ENCODE assay signal across 8 cellular contexts in genomic region chr1:175887981-175888428, GRCh38.
DNase-seq lines count a peak whose midpoint lies in the region; ATAC-seq, FAIRE-seq and TF ChIP-seq lines count a peak whose summit lies in the region.

No MANE protein-coding gene starts in this region.

- no peaks in the 10 kb centered on the region for H3K9me3 Mint-ChIP-seq in central memory CD8-positive, alpha-beta T cell

- no peaks in the 10 kb centered on the region for H3K79me2 ChIP-seq in DOHH2 (ENCODE audit: control insufficient read depth, low read length)
- H3K79me2 ChIP-seq in keratinocyte (ENCODE audit: control insufficient read depth, insufficient read depth, low read length): no peaks in the 10 kb centered on the region

- no peak overlapping the region for H3K4me3 Mint-ChIP-seq in central memory CD8-positive, alpha-beta T cell

- peak; percentile 82 for ATAC-seq in GM19397 (IDR thresholded peaks at IDR 0.05; ENCODE audit: unreplicated experiment)
- ATAC-seq in HG03565 (IDR thresholded peaks at IDR 0.05; ENCODE audit: unreplicated experiment): peak; percentile 77
- peak; percentile 36 for ATAC-seq in central memory CD8-positive, alpha-beta T cell (replicated peaks; ENCODE audit: extremely low read depth, poor library complexity, severe bottlenecking)

- dilution Hi-C loops in keratinocyte (cut with MboI; ENCODE audit: extremely low pct_ligation_motif_present, low sequenced_read_pairs): no loop called here

- H3K4me1 ChIP-seq in DOHH2 (ENCODE audit: control insufficient read depth, low read length) (no peaks in the 10 kb centered on the region), keratinocyte (ENCODE audit: control insufficient read depth, extremely low read depth, insufficient read depth, low read length) (no peaks in the 10 kb centered on the region)

- no peaks in the 10 kb centered on the region for H4K20me1 ChIP-seq in DOHH2 (ENCODE audit: control insufficient read depth, insufficient read depth, low read depth, low read length)
- no peaks in the 10 kb centered on the region for H4K20me1 ChIP-seq in keratinocyte (ENCODE audit: control insufficient read depth, extremely low read depth, insufficient read depth, low read length)

- H3K27me3 ChIP-seq in DOHH2 (ENCODE audit: control insufficient read depth, low read length): peaks cover 3% of the 10 kb centered on the region; the same call in 1 of the 2 replicates
- no peaks in the 10 kb centered on the region for H3K27me3 ChIP-seq in keratinocyte (ENCODE audit: control insufficient read depth, extremely low read depth, insufficient read depth, low read length)

- DNase-seq in OCI-M1 (lab: John Stamatoyannopoulos, UW) (peak; percentile 60), keratinocyte (ENCODE audit: low read depth, low spot score) (no peak), posterior vena cava (ENCODE audit: low spot score) (no peak)
- no peak for DNase-seq in central memory CD8-positive, alpha-beta T cell (ENCODE audit: low spot score in 2 of 2)
- DNase-seq in stimulated activated CD8-positive, alpha-beta memory T cell treated with anti-CD3 and anti-CD28 coated beads, Interleukin-7, amount 100 ng/mL, for 48 hours (ENCODE audit: extremely low read depth in 1 of 2, low read depth in 1 of 2): peak; percentile 2 to 7

- peaks cover 6% of the 10 kb centered on the region for H3K27me3 Mint-ChIP-seq in central memory CD8-positive, alpha-beta T cell

- no peak overlapping the region for H3K9ac ChIP-seq in keratinocyte (ENCODE audit: control insufficient read depth, extremely low read depth, insufficient read depth, low read length)

- no peaks in the 10 kb centered on the region for H3K9me1 ChIP-seq in keratinocyte (ENCODE audit: control insufficient read depth, extremely low read depth, insufficient read depth, low read length)

- H3K4me2 ChIP-seq in DOHH2 (ENCODE audit: low read length): no peak overlapping the region
- H3K4me2 ChIP-seq in keratinocyte (ENCODE audit: control insufficient read depth, extremely low read depth, insufficient read depth, low read depth, low read length): no peak overlapping the region

- no peaks in the 10 kb centered on the region for H3K9me3 ChIP-seq in DOHH2 (ENCODE audit: control insufficient read depth, insufficient read depth, low read length)
- no peaks in the 10 kb centered on the region for H3K9me3 ChIP-seq in keratinocyte (ENCODE audit: control insufficient read depth, low read depth, low read length)

- H3K4me3 ChIP-seq in DOHH2 (ENCODE audit: low read length) (no peak overlapping the region), keratinocyte (ENCODE audit: control insufficient read depth in 2 of 3, extremely low read depth in 1 of 3, insufficient read depth in 2 of 3, low read depth in 1 of 3, low read length in 3 of 3) (no peak overlapping the region)

- H3K36me3 ChIP-seq in DOHH2 (ENCODE audit: control insufficient read depth, low read length) (no peaks in the 10 kb centered on the region), keratinocyte (ENCODE audit: control insufficient read depth in 2 of 2, extremely low read depth in 1 of 2, insufficient read depth in 2 of 2, low read length in 2 of 2) (no peaks in the 10 kb centered on the region)

- TF ChIP-seq CTCF in DOHH2 (IDR thresholded peaks at IDR 0.05; ENCODE audit: low read depth, low read length, poor library complexity, severe bottlenecking): peak; percentile 71
- peak; percentile 75 to 92 (median 81) for TF ChIP-seq CTCF in keratinocyte (optimal IDR thresholded peaks at IDR 0.05 in 1 of 3, IDR thresholded peaks at IDR 0.05 in 1 of 3, conservative IDR thresholded peaks at IDR 0.05 in 1 of 3; ENCODE audit: extremely low read depth in 1 of 3, insufficient read depth in 2 of 3, low read length in 3 of 3)

- intact Hi-C loops in posterior vena cava (cut with DNase I): no loop called here

- no peaks in the 10 kb centered on the region for H3K4me1 Mint-ChIP-seq in central memory CD8-positive, alpha-beta T cell

- no peak overlapping the region for H2AFZ ChIP-seq in keratinocyte (ENCODE audit: control insufficient read depth, low read length)

- no peaks in the 10 kb centered on the region for H3K9me2 ChIP-seq in DOHH2 (replicated peaks; ENCODE audit: control insufficient read depth, low read length)

- H3F3A ChIP-seq in DOHH2 (ENCODE audit: control insufficient read depth, insufficient read depth): no peaks in the 10 kb centered on the region

- H3K27ac ChIP-seq in DOHH2 (ENCODE audit: low read depth, low read length): no peak overlapping the region
- no peak overlapping the region for H3K27ac ChIP-seq in keratinocyte (ENCODE audit: control insufficient read depth, insufficient read depth, low read length)

- FAIRE-seq in keratinocyte (lab: Jason Lieb, UNC): no peak

- H3K36me3 Mint-ChIP-seq in central memory CD8-positive, alpha-beta T cell (ENCODE audit: insufficient read depth): peaks cover 1% of the 10 kb centered on the region

- no peak overlapping the region for H3K27ac Mint-ChIP-seq in central memory CD8-positive, alpha-beta T cell (ENCODE audit: low read depth)

Comparison
In these comparisons a context has a peak if more than half of its experiments do, and no peak if none do; other contexts are left out.
1. DNase-seq: peak in OCI-M1 (single experiment) and stimulated activated CD8-positive, alpha-beta memory T cell treated with anti-CD3 and anti-CD28 coated beads, Interleukin-7, amount 100 ng/mL, for 48 hours (2 of 2); none in central memory CD8-positive, alpha-beta T cell (0 of 2), keratinocyte (single experiment) and posterior vena cava (single experiment).
2. Peak in every context shown above with its lines, with median percentiles within 50 percentile points of each other: ATAC-seq.